8 cellular contexts compared by ENCODE assay signal in the genomic region with DNA sequence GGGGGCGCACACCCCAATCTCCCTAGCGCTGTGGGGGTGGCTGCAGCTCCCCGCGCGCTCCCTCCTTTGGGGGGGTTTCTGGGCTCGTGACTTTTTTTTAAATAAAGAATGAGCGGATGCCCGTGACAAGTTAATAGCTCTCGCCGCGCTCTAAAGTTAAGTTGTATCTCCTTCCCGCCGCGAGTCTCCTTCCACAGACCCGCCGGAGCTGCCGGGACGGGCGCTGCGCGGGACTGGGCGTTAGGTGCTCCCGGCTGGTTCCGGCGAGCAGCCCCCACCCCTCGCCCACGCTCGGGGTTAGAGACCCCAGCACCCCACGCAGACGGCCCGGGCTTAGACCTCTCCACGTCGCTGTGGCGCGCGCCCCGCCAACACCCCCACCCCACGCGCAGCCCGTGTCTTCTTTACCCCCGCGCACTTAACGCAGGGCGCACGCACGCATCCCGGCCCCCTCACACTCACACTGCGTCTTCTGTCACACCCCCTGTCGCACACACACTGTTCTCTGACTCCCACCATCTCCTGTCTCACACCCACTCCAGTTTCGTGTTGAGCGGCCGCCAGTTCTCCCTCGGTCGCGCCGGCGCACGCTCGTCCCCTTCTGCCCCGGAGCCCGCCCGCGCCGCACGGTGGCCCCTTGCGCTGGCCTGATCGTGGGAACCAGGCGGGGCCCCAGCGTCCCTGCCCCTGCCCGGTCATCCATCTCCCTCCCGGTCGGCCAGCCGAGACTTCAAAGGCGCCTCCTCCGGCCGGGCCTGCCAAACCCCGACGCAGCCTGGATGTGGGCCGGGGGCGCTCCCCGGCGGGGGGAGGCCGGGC.
DNase-seq lines count a peak whose midpoint lies in the region; ATAC-seq and TF ChIP-seq lines count a peak whose summit lies in the region.

No MANE protein-coding gene starts in this region.

- ATAC-seq in HG02884 (IDR thresholded peaks at IDR 0.05; ENCODE audit: unreplicated experiment) (peak; percentile 64), upper lobe of left lung (ENCODE audit: low FRiP score in 2 of 2) (peak; percentile 40 to 71), HG02840 (IDR thresholded peaks at IDR 0.05; ENCODE audit: low FRiP score, unreplicated experiment) (no peak), GM21825 (IDR thresholded peaks at IDR 0.05; ENCODE audit: unreplicated experiment) (no peak)

- CTCF ChIA-PET in Calu3 (lab: Charles Lee): interaction anchor here (0.6 to 1.0 kb wide), 5 partner anchors 13 to 307 kb away, joined by 3 to 6 read pairs (median 4); no protein-coding TSS in a partner anchor
- CTCF ChIA-PET in activated CD4-positive, alpha-beta memory T cell treated with anti-CD3 and anti-CD28 coated beads, Interleukin-2, amount 10 ng/mL, durations not matched to agents 7 days and 5 days (lab: Charles Lee): interaction anchor here (1.2 kb wide), 1 partner anchor 18 kb away, joined by 3 read pairs; no protein-coding TSS in a partner anchor

- peaks cover 8% of the 10 kb centered on the region for H3K4me1 Mint-ChIP-seq in Calu3 (ENCODE audit: low read depth, unreplicated experiment)
- peaks cover 8% of the 10 kb centered on the region for H3K4me1 Mint-ChIP-seq in activated CD4-positive, alpha-beta memory T cell treated with anti-CD3 and anti-CD28 coated beads, Interleukin-2, amount 10 ng/mL, durations not matched to agents 7 days and 5 days

- no peak overlapping the region for H3K27ac ChIP-seq in esophagus muscularis mucosa (replicated peaks in 1 of 4)
- H3K27ac ChIP-seq in muscle layer of colon (ENCODE audit: low read depth, low read length): no peak overlapping the region
- H3K27ac ChIP-seq in upper lobe of left lung: no peak overlapping the region

- peak; percentile 41 for DNase-seq in Calu3
- no peak for DNase-seq in activated CD4-positive, alpha-beta memory T cell treated with anti-CD3 and anti-CD28 coated beads, Interleukin-2, amount 10 ng/mL, durations not matched to agents 7 days and 5 days
- no peak for DNase-seq in esophagus muscularis mucosa (ENCODE audit: extremely low spot score)
- peak in 1 of 2 donors; percentile 86 for DNase-seq in upper lobe of left lung

- WGBS in esophagus muscularis mucosa: under 1% methylated on average over 44 of the region's 83 CpGs
- WGBS in upper lobe of left lung, 2 donors: 1 to 2% methylated on average over 28 to 72 of the region's 83 CpGs

- H3K36me3 ChIP-seq in esophagus muscularis mucosa (no peaks in the 10 kb centered on the region), muscle layer of colon (ENCODE audit: insufficient read depth, low read length) (no peaks in the 10 kb centered on the region), upper lobe of left lung (no peaks in the 10 kb centered on the region)

- H3K9me3 Mint-ChIP-seq in Calu3 (ENCODE audit: low read depth, unreplicated experiment): no peaks in the 10 kb centered on the region
- H3K9me3 Mint-ChIP-seq in activated CD4-positive, alpha-beta memory T cell treated with anti-CD3 and anti-CD28 coated beads, Interleukin-2, amount 10 ng/mL, durations not matched to agents 7 days and 5 days: no peaks in the 10 kb centered on the region

- H3K4me3 Mint-ChIP-seq in Calu3 (ENCODE audit: low read depth, unreplicated experiment): peak overlapping the region; percentile 97
- H3K4me3 Mint-ChIP-seq in activated CD4-positive, alpha-beta memory T cell treated with anti-CD3 and anti-CD28 coated beads, Interleukin-2, amount 10 ng/mL, durations not matched to agents 7 days and 5 days: peak overlapping the region; percentile 60

- H3K4me3 ChIP-seq in esophagus muscularis mucosa (peak overlapping the region; percentile 56 to 65 (median 62)), muscle layer of colon (ENCODE audit: low read depth in 1 of 2, low read length in 2 of 2) (peak overlapping the region; percentile 52 to 61), upper lobe of left lung (peak overlapping the region; percentile 18 to 56 (median 48))

- H3K4me1 ChIP-seq in esophagus muscularis mucosa (peaks cover 4 to 24% (median 22%) of the 10 kb centered on the region in 4 donors), muscle layer of colon (ENCODE audit: insufficient read depth, low read length) (no peaks in the 10 kb centered on the region), upper lobe of left lung (peaks cover 10 to 18% (median 16%) of the 10 kb centered on the region in 4 donors)

- TF ChIP-seq EP300 in esophagus muscularis mucosa (IDR thresholded peaks at IDR 0.05) (no peak), upper lobe of left lung (IDR thresholded peaks at IDR 0.05) (no peak)

- TF ChIP-seq CTCF in Calu3 (IDR thresholded peaks at IDR 0.05; ENCODE audit: unreplicated experiment): no peak
- no peak for TF ChIP-seq CTCF in esophagus muscularis mucosa (IDR thresholded peaks at IDR 0.05)
- TF ChIP-seq CTCF in upper lobe of left lung (IDR thresholded peaks at IDR 0.05): no peak

- H3K9me3 ChIP-seq in esophagus muscularis mucosa (no peaks in the 10 kb centered on the region), muscle layer of colon (ENCODE audit: low read length) (no peaks in the 10 kb centered on the region), upper lobe of left lung (no peaks in the 10 kb centered on the region)

- no peak overlapping the region for H3K9ac ChIP-seq in muscle layer of colon (ENCODE audit: low read length)

- H3K27me3 ChIP-seq in esophagus muscularis mucosa (peaks cover 0 to 55% (median 24%) of the 10 kb centered on the region in 4 donors), muscle layer of colon (ENCODE audit: control insufficient read depth in 1 of 2, insufficient read depth in 2 of 2, low read length in 2 of 2) (peaks cover 14 to 34% of the 10 kb centered on the region in 2 donors), upper lobe of left lung (peaks cover 0 to 13% (median 10%) of the 10 kb centered on the region in 4 donors)

- peak overlapping the region; percentile 50 for H3K27ac Mint-ChIP-seq in Calu3 (ENCODE audit: unreplicated experiment)
- no peak overlapping the region for H3K27ac Mint-ChIP-seq in activated CD4-positive, alpha-beta memory T cell treated with anti-CD3 and anti-CD28 coated beads, Interleukin-2, amount 10 ng/mL, durations not matched to agents 7 days and 5 days

- H3K27me3 Mint-ChIP-seq in Calu3 (ENCODE audit: unreplicated experiment): peaks cover 21% of the 10 kb centered on the region
- H3K27me3 Mint-ChIP-seq in activated CD4-positive, alpha-beta memory T cell treated with anti-CD3 and anti-CD28 coated beads, Interleukin-2, amount 10 ng/mL, durations not matched to agents 7 days and 5 days: peaks cover 23% of the 10 kb centered on the region

- intact Hi-C loops in Calu3 (cut with micrococcal nuclease; ENCODE audit: unreplicated experiment) (no loop called here), esophagus muscularis mucosa (cut with DNase I) (no loop called here)

- POLR2A ChIA-PET in activated CD4-positive, alpha-beta memory T cell treated with anti-CD3 and anti-CD28 coated beads, Interleukin-2, amount 10 ng/mL, durations not matched to agents 7 days and 5 days (lab: Charles Lee): no interaction called here

- peaks cover 21% of the 10 kb centered on the region for H3K36me3 Mint-ChIP-seq in Calu3 (ENCODE audit: insufficient read depth, unreplicated experiment)
- no peaks in the 10 kb centered on the region for H3K36me3 Mint-ChIP-seq in activated CD4-positive, alpha-beta memory T cell treated with anti-CD3 and anti-CD28 coated beads, Interleukin-2, amount 10 ng/mL, durations not matched to agents 7 days and 5 days (ENCODE audit: low read depth)

- no TSS peak for BruUV-seq in Calu3 (replicated peaks; lab: Mats Ljungman, UMichigan)

- TF ChIP-seq POLR2A in esophagus muscularis mucosa (IDR thresholded peaks at IDR 0.05; ENCODE audit: low read depth): no peak
- TF ChIP-seq POLR2A in upper lobe of left lung (IDR thresholded peaks at IDR 0.05): no peak

Comparison
In these comparisons a context has a peak if more than half of its experiments do, and no peak if none do; other contexts are left out.
1. ATAC-seq: peak in HG02884 (single experiment) and upper lobe of left lung (2 of 2); none in HG02840 (single experiment) and GM21825 (single experiment).
2. Peak in every context shown above with its lines, with median percentiles within 50 percentile points of each other: H3K4me3 ChIP-seq.